26 cellular contexts compared by ENCODE assay signal in the genomic region with DNA sequence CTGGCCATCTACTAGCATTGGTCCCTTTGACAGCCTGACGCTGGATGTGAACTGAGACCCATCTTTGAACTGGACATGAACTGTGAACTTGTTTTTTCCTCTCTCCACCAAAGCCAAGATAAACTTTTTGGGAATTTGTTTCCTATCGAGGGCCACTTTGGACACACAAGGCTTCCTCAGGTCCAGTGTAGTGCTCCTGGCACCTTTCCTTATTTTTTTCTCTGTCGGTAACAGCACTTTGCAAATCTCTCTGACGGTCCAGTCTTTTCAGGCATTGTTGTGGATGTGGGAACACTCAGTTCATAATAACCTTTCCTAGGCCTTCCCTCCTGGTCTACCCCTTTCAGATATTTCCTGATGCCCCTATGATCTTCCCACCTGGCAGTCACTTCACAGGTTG. TPM values are rescaled to one million over a fixed set of nuclear protein-coding genes. Genes with fewer than 3 reads are reported as not detected.
"Had no signal": no experiment of that assay in that cellular context is flagged by ENCODE, and none has a peak within 500 bp of the region (broad histone marks: within the 10 kb centered on the region; RNA-seq: fewer than 3 reads in every experiment).

No MANE protein-coding gene starts in this region.

- H3K4me3 ChIP-seq: stomach, suprapubic skin, testis, thoracic aorta, tibial artery, tibial nerve, transverse colon, upper lobe of left lung, upper lobe of right lung, uterus, vagina had no signal

- H3K9me3 ChIP-seq: stomach, suprapubic skin, testis, thoracic aorta, tibial nerve, transverse colon, upper lobe of left lung, upper lobe of right lung, uterus, vagina had no signal

- DNase-seq: stimulated activated CD4-positive, alpha-beta T cell treated with anti-CD3 and anti-CD28 coated beads, Interleukin-2, amount 100 ng/mL, for 48 hours; stimulated activated CD4-positive, alpha-beta T cell treated with anti-CD3 and anti-CD28 coated beads, Interleukin-4, amount 100 ng/mL, for 1 hour; stimulated activated CD4-positive, alpha-beta T cell treated with anti-CD3 and anti-CD28 coated beads, Interleukin-4, amount 100 ng/mL, for 24 hours; stimulated activated CD4-positive, alpha-beta T cell treated with anti-CD3 and anti-CD28 coated beads, Interleukin-4, amount 100 ng/mL, for 4 hours; stimulated activated CD8-positive, alpha-beta memory T cell treated with anti-CD3 and anti-CD28 coated beads, Interleukin-4, amount 100 ng/mL, for 48 hours; stimulated activated naive B cell treated with anti-CD40 and anti-IgM and Interleukin-4, amounts not matched to agents 10 μg/mL and 1 μg/mL and 100 μg/mL, for 72 hours; stimulated activated naive CD4-positive, alpha-beta T cell; stimulated activated naive CD4-positive, alpha-beta T cell treated with Interleukin-2 at 50 U/mL for 16 hours; stimulated activated naive CD8-positive, alpha-beta T cell treated with anti-CD3 and anti-CD28 coated beads, Interleukin-15, amount 100 ng/mL, for 72 hours; stimulated activated naive CD8-positive, alpha-beta T cell treated with anti-CD3 and anti-CD28 coated beads, Interleukin-15, Interleukin-2, amounts not matched to agents 100 U/mL and 50 U/mL, for 24 hours; stomach; substantia nigra; testis; tibial artery; transverse colon; trophoblast cell; upper lobe of right lung; uterus had no signal

- H3K36me3 ChIP-seq: stomach, suprapubic skin, thoracic aorta, tibial artery, tibial nerve, transverse colon, upper lobe of left lung, upper lobe of right lung, uterus, vagina had no signal

- ATAC-seq: stimulated activated effector memory CD8-positive, alpha-beta T cell treated with anti-CD3 and anti-CD28 coated beads, Interleukin-12 subunit alpha, Interleukin-12 subunit beta, amount 100 ng/mL, for 72 hours; stimulated activated memory B cell treated with anti-CD40 and anti-IgM and Interleukin-4, amounts not matched to agents 10 μg/mL and 1 μg/mL and 100 μg/mL, for 72 hours; stimulated activated naive B cell treated with anti-CD40 and anti-IgM and Interleukin-4, amounts not matched to agents 10 μg/mL and 1 μg/mL and 100 μg/mL, for 72 hours; stimulated activated naive CD8-positive, alpha-beta T cell treated with anti-CD3 and anti-CD28 coated beads, Interleukin-15, amount 100 ng/mL, for 72 hours; stimulated activated naive CD8-positive, alpha-beta T cell treated with anti-CD3 and anti-CD28 coated beads, Interleukin-15, Interleukin-2, amounts not matched to agents 100 U/mL and 50 U/mL, for 24 hours; upper lobe of right lung had no signal

- H3K27me3 ChIP-seq: testis had no signal

- H3K27ac ChIP-seq: stomach, suprapubic skin, testis, thoracic aorta, tibial artery, tibial nerve, transverse colon, upper lobe of left lung, upper lobe of right lung, uterus, vagina had no signal

RNA-seq across cellular contexts. Expression of a gene that starts 5.0 kb away (rescaled TPM):
- total RNA-seq: suprapubic skin, upper lobe of right lung, ureter had no signal
